26 cellular contexts compared by ENCODE assay signal in the genomic region with DNA sequence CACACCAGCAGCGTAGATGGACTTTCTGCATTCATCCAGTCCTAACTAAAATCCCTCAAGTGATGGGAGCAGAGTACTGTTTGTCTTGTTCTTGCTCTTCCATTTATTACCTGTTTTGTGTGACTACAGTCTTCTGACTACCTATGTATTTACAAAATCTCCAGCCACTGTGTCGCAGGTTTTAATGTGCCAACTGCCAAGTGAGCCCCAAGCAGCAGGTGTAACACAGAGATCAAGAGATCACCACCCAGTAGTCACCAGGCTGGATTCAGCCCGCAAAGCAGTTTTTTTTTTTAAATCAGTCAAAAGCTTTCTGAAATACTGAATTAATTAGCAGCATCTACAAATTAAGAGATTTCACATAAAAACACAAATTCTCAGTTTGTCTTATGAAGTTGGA.
"Had no signal": no experiment of that assay in that cellular context is flagged by ENCODE, and none has a peak within 500 bp of the region (broad histone marks: within the 10 kb centered on the region; RNA-seq: fewer than 3 reads in every experiment).

No MANE protein-coding gene starts in this region.

- H3K4me1 Mint-ChIP-seq: mesothelial cell of epicardium; naive B cell; natural killer cell; nephron progenitor cell; neural progenitor cell; stimulated activated memory B cell treated with anti-CD40 and anti-IgM and Interleukin-4, amounts not matched to agents 10 μg/mL and 1 μg/mL and 100 μg/mL, for 72 hours; stimulated activated naive CD8-positive, alpha-beta T cell treated with anti-CD3 and anti-CD28 coated beads, Interleukin-15, amount 100 ng/mL, for 72 hours had no signal

- H3K4me2 ChIP-seq: neural progenitor cell, smooth muscle cell had no signal

- H3K36me3 ChIP-seq: left ventricle myocardium inferior, neural progenitor cell, neutrophil, right atrium auricular region, right lobe of liver, thyroid gland, transverse colon, upper lobe of left lung, vagina had no signal

- H3K4me3 Mint-ChIP-seq: mesothelial cell of epicardium; naive B cell; natural killer cell; nephron progenitor cell; neural progenitor cell; stimulated activated memory B cell treated with anti-CD40 and anti-IgM and Interleukin-4, amounts not matched to agents 10 μg/mL and 1 μg/mL and 100 μg/mL, for 72 hours; stimulated activated naive CD8-positive, alpha-beta T cell treated with anti-CD3 and anti-CD28 coated beads, Interleukin-15, amount 100 ng/mL, for 72 hours had no signal

- DNase-seq: islet precursor cell; left ventricle myocardium inferior; mesendoderm; naive B cell; natural killer cell; nephron progenitor cell; right lobe of liver; stimulated activated CD4-positive, alpha-beta T cell treated with anti-CD3 and anti-CD28 coated beads, Interleukin-1b, Interleukin-23, amount 100 ng/mL, for 48 hours; stimulated activated CD4-positive, alpha-beta T cell treated with anti-CD3 and anti-CD28 coated beads, Interleukin-2, amount 100 ng/mL, for 48 hours; stimulated activated CD4-positive, alpha-beta T cell treated with anti-CD3 and anti-CD28 coated beads, Interleukin-4, amount 100 ng/mL, for 4 hours; stimulated activated CD8-positive, alpha-beta memory T cell treated with anti-CD3 and anti-CD28 coated beads, Interleukin-4, amount 100 ng/mL, for 48 hours; stimulated activated naive CD4-positive, alpha-beta T cell treated with Interleukin-2 at 50 U/mL for 16 hours; stimulated activated naive CD8-positive, alpha-beta T cell treated with anti-CD3 and anti-CD28 coated beads, Interleukin-15, amount 100 ng/mL, for 72 hours; testis; thyroid gland; transverse colon; upper lobe of left lung had no signal

- H3K9me3 Mint-ChIP-seq: mesothelial cell of epicardium, nephron progenitor cell, neural progenitor cell had no signal

- H3K27ac Mint-ChIP-seq: mesothelial cell of epicardium; naive B cell; natural killer cell; nephron progenitor cell; neural progenitor cell; progenitor cell of endocrine pancreas; stimulated activated memory B cell treated with anti-CD40 and anti-IgM and Interleukin-4, amounts not matched to agents 10 μg/mL and 1 μg/mL and 100 μg/mL, for 72 hours; stimulated activated naive CD8-positive, alpha-beta T cell treated with anti-CD3 and anti-CD28 coated beads, Interleukin-15, amount 100 ng/mL, for 72 hours had no signal

- H3K36me3 Mint-ChIP-seq: mesothelial cell of epicardium; naive B cell; natural killer cell; neural progenitor cell; stimulated activated memory B cell treated with anti-CD40 and anti-IgM and Interleukin-4, amounts not matched to agents 10 μg/mL and 1 μg/mL and 100 μg/mL, for 72 hours had no signal

- H3K4me3 ChIP-seq: left ventricle myocardium inferior, lung, neural progenitor cell, right atrium auricular region, right lobe of liver, smooth muscle cell, testis, thyroid gland, transverse colon, upper lobe of left lung, vagina had no signal

- ATAC-seq: natural killer cell; right lobe of liver; stimulated activated memory B cell treated with anti-CD40 and anti-IgM and Interleukin-4, amounts not matched to agents 10 μg/mL and 1 μg/mL and 100 μg/mL, for 72 hours; stimulated activated naive CD8-positive, alpha-beta T cell treated with anti-CD3 and anti-CD28 coated beads, Interleukin-15, amount 100 ng/mL, for 72 hours had no signal

- H3K4me1 ChIP-seq: left ventricle myocardium inferior, neural progenitor cell, right atrium auricular region, right lobe of liver, testis, thyroid gland, transverse colon, upper lobe of left lung, vagina had no signal

- H3K27me3 ChIP-seq: neural progenitor cell, neutrophil, right atrium auricular region, right lobe of liver, testis, thyroid gland, transverse colon, upper lobe of left lung, vagina had no signal

- H2AFZ ChIP-seq: neural progenitor cell had no signal

- H3K27ac ChIP-seq: left ventricle myocardium inferior, neural progenitor cell, neutrophil, right atrium auricular region, right lobe of liver, testis, thyroid gland, transverse colon, upper lobe of left lung, vagina had no signal

- H3K9me3 ChIP-seq: left ventricle myocardium inferior, neutrophil, right atrium auricular region, right lobe of liver, testis, thyroid gland, transverse colon, upper lobe of left lung, vagina had no signal

- H3K27me3 Mint-ChIP-seq: naive B cell; progenitor cell of endocrine pancreas; stimulated activated memory B cell treated with anti-CD40 and anti-IgM and Interleukin-4, amounts not matched to agents 10 μg/mL and 1 μg/mL and 100 μg/mL, for 72 hours; stimulated activated naive CD8-positive, alpha-beta T cell treated with anti-CD3 and anti-CD28 coated beads, Interleukin-15, amount 100 ng/mL, for 72 hours had no signal
